8 cellular contexts compared by ENCODE assay signal in the genomic region with DNA sequence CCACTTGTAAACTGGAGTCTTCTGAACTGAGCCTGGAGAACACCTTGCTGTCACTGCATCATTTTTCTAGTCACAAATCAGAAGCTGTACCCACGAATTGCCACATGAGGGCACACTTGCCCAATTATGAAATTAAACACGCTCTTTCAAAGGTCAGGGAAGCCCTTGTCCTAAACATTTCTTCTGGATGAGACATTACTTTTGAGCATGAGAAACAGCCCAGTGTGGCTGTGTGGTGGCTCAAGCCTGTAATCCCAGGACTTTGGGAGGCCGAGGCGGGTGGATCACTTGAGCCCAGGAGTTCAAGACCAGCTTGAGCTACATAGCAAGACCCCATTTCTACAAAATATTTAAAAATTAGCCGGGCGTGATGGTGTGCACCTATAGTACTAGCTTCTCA. TPM values are rescaled to one million over a fixed set of nuclear protein-coding genes. Genes with fewer than 3 reads are reported as not detected.
DNase-seq lines count a peak whose midpoint lies in the region; ATAC-seq and TF ChIP-seq lines count a peak whose summit lies in the region.

No MANE protein-coding gene starts in this region.

- H3K36me3 ChIP-seq in ovary = no peaks in the 10 kb centered on the region

- TF ChIP-seq POLR2A in ovary (IDR thresholded peaks at IDR 0.05) = no peak

- peak; percentile 52 for DNase-seq in DMS114 treated with DMSO at 0.1 percent for 48 hours (lab: John Stamatoyannopoulos, UW; ENCODE audit: unreplicated experiment)
- DNase-seq in HK-2 (ENCODE audit: unreplicated experiment) = peak; percentile 35
- DNase-seq in NOMO-1 treated with DMSO at 0.1 percent for 48 hours (lab: John Stamatoyannopoulos, UW; ENCODE audit: unreplicated experiment) = peak; percentile 54
- peak; percentile 26 to 41 for DNase-seq in activated T-cell treated with anti-CD3 and anti-CD28 coated beads, Interleukin-2, amount 50 U/mL, for 72 hours
- peak in 1 of 2 donors; percentile 64 for DNase-seq in foreskin keratinocyte
- DNase-seq in ovary = peak in 4 of 5 donors; percentile 19 to 57 (median 40)

- H3K9me3 Mint-ChIP-seq in activated T-cell treated with anti-CD3 and anti-CD28 coated beads, Interleukin-2, amount 50 U/mL, for 72 hours = no peaks in the 10 kb centered on the region

- H3K4me1 ChIP-seq in foreskin keratinocyte (peaks cover 11% of the 10 kb centered on the region), ovary (ENCODE audit: insufficient read depth) (peaks cover 1% of the 10 kb centered on the region)

- H3K4me3 Mint-ChIP-seq in activated T-cell treated with anti-CD3 and anti-CD28 coated beads, Interleukin-2, amount 50 U/mL, for 72 hours = no peak overlapping the region

- H3K27me3 ChIP-seq in foreskin keratinocyte (no peaks in the 10 kb centered on the region), ovary (no peaks in the 10 kb centered on the region)

- 34 to 41% (median 40%) methylated on average over 6 of the region's 6 CpGs for WGBS in ovary, 3 donors

- no peak overlapping the region for H3K4me3 ChIP-seq in ovary

- peaks cover 37% of the 10 kb centered on the region for H3K27me3 Mint-ChIP-seq in activated T-cell treated with anti-CD3 and anti-CD28 coated beads, Interleukin-2, amount 50 U/mL, for 72 hours (ENCODE audit: low read depth)

- intact Hi-C loops in ovary (cut with DNase I) = loop anchor here (5.0 to 10.0 kb wide), 3 partner anchors 119 to 288 kb away; partner anchors contain the start of gene MESD (in 1 of the 4)

- H3K36me3 Mint-ChIP-seq in activated T-cell treated with anti-CD3 and anti-CD28 coated beads, Interleukin-2, amount 50 U/mL, for 72 hours (ENCODE audit: insufficient read depth in 2 of 2) = no peaks in the 10 kb centered on the region

- H3K27ac ChIP-seq in foreskin keratinocyte (no peak overlapping the region), ovary (no peak overlapping the region)

- H3K27ac Mint-ChIP-seq in activated T-cell treated with anti-CD3 and anti-CD28 coated beads, Interleukin-2, amount 50 U/mL, for 72 hours = no peak overlapping the region

- TF ChIP-seq CTCF in foreskin keratinocyte (conservative IDR thresholded peaks at IDR 0.05) (peak; percentile 88), ovary (IDR thresholded peaks at IDR 0.05) (peak; percentile 16 to 60 (median 54))

- peak in 1 of 2 donors; percentile 39 for ATAC-seq in activated T-cell treated with anti-CD3 and anti-CD28 coated beads, Interleukin-2, amount 50 U/mL, for 72 hours (replicated peaks in 1 of 2)
- ATAC-seq in foreskin keratinocyte (peak; percentile 61), HG02588 (IDR thresholded peaks at IDR 0.05; ENCODE audit: unreplicated experiment) (no peak), HG03045 (IDR thresholded peaks at IDR 0.05; ENCODE audit: unreplicated experiment) (no peak)

- no peaks in the 10 kb centered on the region for H3K9me3 ChIP-seq in ovary

- H3K4me1 Mint-ChIP-seq in activated T-cell treated with anti-CD3 and anti-CD28 coated beads, Interleukin-2, amount 50 U/mL, for 72 hours (ENCODE audit: low read depth) = peaks cover 10% of the 10 kb centered on the region

- TF ChIP-seq EP300 in ovary (IDR thresholded peaks at IDR 0.05) = no peak

RNA-seq across cellular contexts. Expression of gene CFAP161, which starts 27.5 kb away (rescaled TPM):
- total RNA-seq in activated T-cell treated with anti-CD3 and anti-CD28 coated beads, Interleukin-2, amount 50 U/mL, for 72 hours = under 1 TPM in 1 of 2 donors, not detected in 1; 0.48 TPM
- total RNA-seq in foreskin keratinocyte = not detected in 2 replicates
- not detected in 2 replicates for polyA plus RNA-seq in foreskin keratinocyte
- 1 to 10 TPM in 2 of 7 donors, under 1 TPM in 4, not detected in 1; 0.23 to 6.0 (median 0.58) TPM for total RNA-seq in ovary
- polyA plus RNA-seq in ovary = under 1 TPM; 0.15 to 0.97 TPM
